Comparison of ENCODE assay signal across 20 cellular contexts in genomic region chr12:174596-174995, GRCh38. TPM values are rescaled to one million over a fixed set of nuclear protein-coding genes. Genes with fewer than 3 reads are reported as not detected.
"Had no signal": no experiment of that assay in that cellular context is flagged by ENCODE, and none has a peak within 500 bp of the region (broad histone marks: within the 10 kb centered on the region; RNA-seq: fewer than 3 reads in every experiment).

No MANE protein-coding gene starts in this region.

- H3K4me3 Mint-ChIP-seq: activated CD4-positive, alpha-beta memory T cell treated with anti-CD3 and anti-CD28 coated beads for 36 hours; activated CD4-positive, alpha-beta T cell treated with anti-CD3 and anti-CD28 coated beads, Interleukin-2, amount 10 ng/mL, durations not matched to agents 7 days and 5 days; activated naive CD4-positive, alpha-beta T cell treated with anti-CD3 and anti-CD28 coated beads, Interleukin-2, amount 10 ng/mL, durations not matched to agents 7 days and 5 days; activated naive CD8-positive, alpha-beta T cell treated with anti-CD3 and anti-CD28 coated beads for 36 hours; activated T-helper 17 cell treated with anti-CD3 and anti-CD28 coated beads, Interleukin-2, amount 50 U/mL, for 72 hours; T-cell had no signal

- ATAC-seq: activated T-helper 17 cell treated with anti-CD3 and anti-CD28 coated beads, Interleukin-2, amount 50 U/mL, for 72 hours; T-cell had no signal

- H3K4me3 ChIP-seq: cardiac muscle cell, Peyer's patch had no signal

- H3K27me3 Mint-ChIP-seq: activated CD4-positive, alpha-beta T cell treated with anti-CD3 and anti-CD28 coated beads, Interleukin-2, amount 10 ng/mL, durations not matched to agents 7 days and 5 days had no signal

- H3K27me3 ChIP-seq: brain microvascular endothelial cell, cardiac muscle cell, Peyer's patch had no signal

- H3K36me3 ChIP-seq: brain microvascular endothelial cell, cardiac muscle cell, Peyer's patch had no signal

- H3K4me1 Mint-ChIP-seq: activated T-helper 17 cell treated with anti-CD3 and anti-CD28 coated beads, Interleukin-2, amount 50 U/mL, for 72 hours had no signal

- H3K27ac Mint-ChIP-seq: activated CD4-positive, alpha-beta memory T cell treated with anti-CD3 and anti-CD28 coated beads for 36 hours; activated CD4-positive, alpha-beta T cell treated with anti-CD3 and anti-CD28 coated beads, Interleukin-2, amount 10 ng/mL, durations not matched to agents 7 days and 5 days; activated naive CD4-positive, alpha-beta T cell treated with anti-CD3 and anti-CD28 coated beads, Interleukin-2, amount 10 ng/mL, durations not matched to agents 7 days and 5 days; activated naive CD8-positive, alpha-beta T cell treated with anti-CD3 and anti-CD28 coated beads for 36 hours; activated T-helper 17 cell treated with anti-CD3 and anti-CD28 coated beads, Interleukin-2, amount 50 U/mL, for 72 hours; T-cell had no signal

- H3K36me3 Mint-ChIP-seq: activated CD4-positive, alpha-beta memory T cell treated with anti-CD3 and anti-CD28 coated beads for 36 hours; activated naive CD4-positive, alpha-beta T cell treated with anti-CD3 and anti-CD28 coated beads, Interleukin-2, amount 10 ng/mL, durations not matched to agents 7 days and 5 days; activated naive CD8-positive, alpha-beta T cell treated with anti-CD3 and anti-CD28 coated beads for 36 hours; T-cell had no signal

- DNase-seq: activated CD4-positive, alpha-beta memory T cell treated with anti-CD3 and anti-CD28 coated beads for 36 hours; activated CD4-positive, alpha-beta T cell treated with anti-CD3 and anti-CD28 coated beads, Interleukin-2, amount 10 ng/mL, durations not matched to agents 7 days and 5 days; activated CD4-positive, CD25-positive, alpha-beta regulatory T cell; activated CD8-positive, alpha-beta memory T cell treated with anti-CD3 and anti-CD28 coated beads for 24 hours; activated gamma-delta T cell treated with Interleukin-2 at 50 U/mL for 16 hours; activated naive CD4-positive, alpha-beta T cell treated with anti-CD3 and anti-CD28 coated beads, Interleukin-2, amount 10 ng/mL, durations not matched to agents 7 days and 5 days; activated naive CD8-positive, alpha-beta T cell treated with anti-CD3 and anti-CD28 coated beads for 36 hours; activated T-cell treated with anti-CD3 and anti-CD28 coated beads for 4 hours; activated T-cell treated with anti-CD3 and anti-CD28 coated beads, Interleukin-2, amount 50 U/mL, for 48 hours; brain microvascular endothelial cell; NCI-H510A; NK-92 treated with Interleukin-12 subunit alpha and Interleukin-12 subunit beta, amount 100 ng/mL, for 24 hours; Peyer's patch; SHP77 treated with DMSO at 0.1 percent for 48 hours; T-cell; T-helper 2 cell; T1000 had no signal

- H3K9me3 Mint-ChIP-seq: activated CD4-positive, alpha-beta memory T cell treated with anti-CD3 and anti-CD28 coated beads for 36 hours; activated CD4-positive, alpha-beta T cell treated with anti-CD3 and anti-CD28 coated beads, Interleukin-2, amount 10 ng/mL, durations not matched to agents 7 days and 5 days; activated naive CD4-positive, alpha-beta T cell treated with anti-CD3 and anti-CD28 coated beads, Interleukin-2, amount 10 ng/mL, durations not matched to agents 7 days and 5 days; activated naive CD8-positive, alpha-beta T cell treated with anti-CD3 and anti-CD28 coated beads for 36 hours; activated T-helper 17 cell treated with anti-CD3 and anti-CD28 coated beads, Interleukin-2, amount 50 U/mL, for 72 hours; T-cell had no signal

RNA-seq across cellular contexts. Expression of gene SLC6A12, which starts 39.4 kb away (rescaled TPM):
- total RNA-seq: activated CD4-positive, alpha-beta T cell treated with anti-CD3 and anti-CD28 coated beads, Interleukin-2, amount 10 ng/mL, durations not matched to agents 7 days and 5 days; activated naive CD8-positive, alpha-beta T cell treated with anti-CD3 and anti-CD28 coated beads for 36 hours; activated T-helper 17 cell treated with anti-CD3 and anti-CD28 coated beads, Interleukin-2, amount 50 U/mL, for 72 hours; MCF 10A had no signal
